Comparison of ENCODE assay signal across 2 cellular contexts in genomic region chr20:17533396-17533795, GRCh38.
A peak's percentile ranks its signal among the peaks of the same experiment; 100 is the strongest.
TF ChIP-seq lines count a peak whose summit lies in the region.

No MANE protein-coding gene starts in this region.

TF ChIP-seq in A549, 52 proteins besides CTCF, POLR2A, EP300 and RAD21 (continued from another document):
- TF ChIP-seq E2F6 (IDR thresholded peaks at IDR 0.05; ENCODE audit: borderline replicate concordance, low read depth) (peak; percentile 44; the same call in 1 of the 2 replicates), MAZ (IDR thresholded peaks at IDR 0.05; ENCODE audit: borderline replicate concordance, low read depth, low read length) (no peak), HEYL (CRISPR knock-in tag; IDR thresholded peaks at IDR 0.05) (no peak), BHLHE40 (IDR thresholded peaks at IDR 0.05; ENCODE audit: low read depth, low read length) (no peak), HOXB13 (CRISPR knock-in tag; IDR thresholded peaks at IDR 0.05; ENCODE audit: low read depth) (no peak), CHD4 (IDR thresholded peaks at IDR 0.05; ENCODE audit: borderline replicate concordance) (no peak), MAX (IDR thresholded peaks at IDR 0.05) (0 out of 2 replicates have a peak, but pooled peaks have one; percentile 25), CEBPB (IDR thresholded peaks at IDR 0.05) (peak in 1 of 2 experiments; percentile 55; a peak in 1 of 4 replicates), JUNB (IDR thresholded peaks at IDR 0.05) (no peak), RCOR1 (IDR thresholded peaks at IDR 0.05; ENCODE audit: low read depth, low read length) (no peak), HMGXB4 (CRISPR knock-in tag; IDR thresholded peaks at IDR 0.05; ENCODE audit: borderline replicate concordance) (no peak), RFX5 (IDR thresholded peaks at IDR 0.05) (no peak), KDM1A (IDR thresholded peaks at IDR 0.05; ENCODE audit: low read depth) (no peak), HOXB5 (CRISPR knock-in tag; IDR thresholded peaks at IDR 0.05) (no peak), CBX2 (IDR thresholded peaks at IDR 0.05; ENCODE audit: borderline replicate concordance, low read depth) (no peak), GATA3 (IDR thresholded peaks at IDR 0.05; ENCODE audit: borderline replicate concordance) (no peak), FOSL2 (IDR thresholded peaks at IDR 0.05) (no peak), FOSL2 (CRISPR knock-in tag; IDR thresholded peaks at IDR 0.05) (no peak), ZNF302 (CRISPR knock-in tag; IDR thresholded peaks at IDR 0.05) (no peak), TFCP2L1 (CRISPR knock-in tag; IDR thresholded peaks at IDR 0.05) (no peak)
TF ChIP-seq in A549: peak in this region for 4.

TF ChIP-seq in GM23338, 12 proteins besides CTCF, POLR2A, EP300 and RAD21 (continued from another document):
- no peak for TF ChIP-seq ZNF462 (CRISPR knock-in tag; IDR thresholded peaks at IDR 0.05)
- TF ChIP-seq STAT1 (IDR thresholded peaks at IDR 0.05; ENCODE audit: unreplicated experiment): no peak
TF ChIP-seq in GM23338: peak in this region for 1.
